Comparison of ENCODE assay signal across 18 cellular contexts in the genomic region with DNA sequence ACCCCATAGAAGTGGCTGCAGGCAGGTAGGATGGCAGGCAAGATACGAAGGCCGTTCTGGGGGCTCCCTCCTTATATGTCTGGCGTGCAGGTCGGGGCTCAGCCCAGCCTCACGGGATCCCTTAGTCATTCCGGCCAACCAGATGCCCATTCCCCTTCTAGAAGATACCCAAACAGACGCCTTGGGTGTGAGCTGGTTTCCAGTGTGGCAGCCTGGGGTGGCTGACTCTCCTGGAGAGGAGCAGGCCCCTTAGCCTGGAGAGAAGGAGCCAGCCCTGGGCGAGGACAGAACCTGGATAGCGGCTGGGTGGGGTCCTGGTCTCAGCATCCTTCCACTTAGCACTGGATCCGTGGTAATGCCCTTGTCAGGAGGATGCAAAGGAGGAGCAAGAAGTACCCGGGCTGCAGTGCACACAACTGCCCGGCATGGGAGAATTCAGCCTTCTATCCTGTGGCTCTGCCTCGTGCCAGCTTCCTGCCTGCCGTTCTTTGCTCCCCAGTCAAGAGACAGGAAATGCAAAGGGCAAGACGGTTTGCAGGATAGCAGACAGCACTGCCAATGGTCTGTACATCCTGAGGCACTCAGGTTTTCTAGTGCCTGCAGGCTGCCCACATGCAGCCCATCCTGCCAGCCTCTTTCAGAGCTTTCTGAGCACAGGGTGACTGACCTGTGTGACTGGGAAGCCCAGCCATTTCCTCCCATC. TPM values are rescaled to one million over a fixed set of nuclear protein-coding genes. Genes with fewer than 3 reads are reported as not detected.
DNase-seq lines count a peak whose midpoint lies in the region; ATAC-seq, FAIRE-seq and TF ChIP-seq lines count a peak whose summit lies in the region.
"Had no signal": no experiment of that assay in that cellular context is flagged by ENCODE, and none has a peak within 500 bp of the region (broad histone marks: within the 10 kb centered on the region; RNA-seq: fewer than 3 reads in every experiment).

No MANE protein-coding gene starts in this region.

- no peak for FAIRE-seq in H1 (lab: Jason Lieb, UNC)
- FAIRE-seq: A549, H54 had no signal

- no peak overlapping the region for H3K4ac ChIP-seq in H1 (replicated peaks; ENCODE audit: insufficient read length, low read depth, low read length)

- H4K91ac ChIP-seq in H1 (replicated peaks; ENCODE audit: insufficient read length, low read length) = no peak overlapping the region

- TF ChIP-seq CTCF in Loucy (conservative IDR thresholded peaks at IDR 0.05; ENCODE audit: low read length) = no peak
- TF ChIP-seq CTCF in H1 (IDR thresholded peaks at IDR 0.05; ENCODE audit: control extremely low read depth in 1 of 3, insufficient read depth in 1 of 3, low read depth in 1 of 3, low read length in 3 of 3) = no peak

- no peak overlapping the region for H4K5ac ChIP-seq in H1 (ENCODE audit: insufficient read length, low read depth, low read length)

- H2BK12ac ChIP-seq in H1 (ENCODE audit: low read depth, low read length) = 0 out of 2 replicates have a peak overlapping the region, but pooled peaks have one; percentile 20

- no peak for TF ChIP-seq POLR2A in H1 (IDR thresholded peaks at IDR 0.05; ENCODE audit: control extremely low read depth in 1 of 2, low read depth in 2 of 2, low read length in 2 of 2)

- no peaks in the 10 kb centered on the region for H4K20me1 ChIP-seq in Loucy (ENCODE audit: insufficient read depth, low read length, poor library complexity, severe bottlenecking)
- no peaks in the 10 kb centered on the region for H4K20me1 ChIP-seq in H1 (replicated peaks in 1 of 2; ENCODE audit: control insufficient read depth in 1 of 2, insufficient read depth in 2 of 2, low read length in 2 of 2)

- H3K27me3 ChIP-seq in Loucy (ENCODE audit: insufficient read depth, low read length, poor library complexity, severe bottlenecking) = no peaks in the 10 kb centered on the region
- H3K27me3 ChIP-seq in H1 (replicated peaks in 1 of 4; ENCODE audit: control insufficient read depth in 3 of 4, extremely low read depth in 1 of 4, insufficient read depth in 3 of 4, low read length in 3 of 4) = no peaks in the 10 kb centered on the region; a peak in 1 of 7 replicates

- H3K79me1 ChIP-seq in H1 (ENCODE audit: low read depth, low read length) = no peaks in the 10 kb centered on the region

- no peaks in the 10 kb centered on the region for H3K79me2 ChIP-seq in Loucy (ENCODE audit: insufficient read depth, low read length)
- no peaks in the 10 kb centered on the region for H3K79me2 ChIP-seq in H1 (ENCODE audit: control insufficient read depth in 1 of 2, insufficient read depth in 2 of 2, low read length in 2 of 2)

- no peak overlapping the region for H4K8ac ChIP-seq in H1 (ENCODE audit: extremely low read depth, insufficient read depth, low read length)

- no peak overlapping the region for H3K23ac ChIP-seq in H1 (ENCODE audit: insufficient read length)

- POLR2A ChIA-PET in H1 (lab: Charles Lee; ENCODE audit: partially characterized antibody) = interaction anchor here (0.6 kb wide), 1 partner anchor 56 kb away, joined by 3 read pairs; a partner anchor contains a TSS

- H3K4me3 ChIP-seq in Loucy (ENCODE audit: low read length, poor library complexity, severe bottlenecking) (peak overlapping the region; percentile 8), H1 (ENCODE audit: extremely low read depth in 1 of 4, insufficient read depth in 2 of 4, low read depth in 3 of 4, low read length in 4 of 4) (no peak overlapping the region)
- H3K4me3 ChIP-seq: A549 had no signal

- H3K4me1 Mint-ChIP-seq in activated naive CD8-positive, alpha-beta T cell treated with anti-CD3 and anti-CD28 coated beads, Interleukin-2, amount 50 U/mL, for 24 hours = peaks cover 12% of the 10 kb centered on the region
- peaks cover 10% of the 10 kb centered on the region for H3K4me1 Mint-ChIP-seq in activated naive CD8-positive, alpha-beta T cell treated with anti-CD3 and anti-CD28 coated beads for 36 hours

- no peak overlapping the region for H2BK120ac ChIP-seq in H1 (replicated peaks; ENCODE audit: low read depth, low read length)

- H2AFZ ChIP-seq in Loucy (ENCODE audit: low read length) (peak overlapping the region; percentile 9; the same call in 1 of the 2 replicates), H1 (ENCODE audit: low read length) (0 out of 2 replicates have a peak overlapping the region, but pooled peaks have one; percentile 67)

- no peak overlapping the region for H2BK15ac ChIP-seq in H1 (ENCODE audit: low read length)

- H3K9me3 ChIP-seq in Loucy (ENCODE audit: insufficient read depth, low read depth, low read length) = no peaks in the 10 kb centered on the region
- no peaks in the 10 kb centered on the region for H3K9me3 ChIP-seq in H1 (ENCODE audit: insufficient read depth in 2 of 2, low read depth in 1 of 2, low read length in 1 of 2)
- H3K9me3 ChIP-seq: A549 had no signal

- H3K36me3 Mint-ChIP-seq in activated naive CD8-positive, alpha-beta T cell treated with anti-CD3 and anti-CD28 coated beads, Interleukin-2, amount 50 U/mL, for 24 hours (ENCODE audit: low read depth) = no peaks in the 10 kb centered on the region
- H3K36me3 Mint-ChIP-seq in activated naive CD8-positive, alpha-beta T cell treated with anti-CD3 and anti-CD28 coated beads for 36 hours = no peaks in the 10 kb centered on the region

- no peak overlapping the region for H3K4me3 Mint-ChIP-seq in activated naive CD8-positive, alpha-beta T cell treated with anti-CD3 and anti-CD28 coated beads, Interleukin-2, amount 50 U/mL, for 24 hours
- H3K4me3 Mint-ChIP-seq in activated naive CD8-positive, alpha-beta T cell treated with anti-CD3 and anti-CD28 coated beads for 36 hours = no peak overlapping the region
- H3K4me3 Mint-ChIP-seq: HFFc6 had no signal

- H2BK5ac ChIP-seq in H1 (ENCODE audit: low read depth, low read length) = 0 out of 2 replicates have a peak overlapping the region, but pooled peaks have one; percentile 16

- peaks cover 32% of the 10 kb centered on the region for H3K4me1 ChIP-seq in Loucy (ENCODE audit: insufficient read depth, low read length, poor library complexity, severe bottlenecking)
- H3K4me1 ChIP-seq in H1 (replicated peaks in 1 of 4; ENCODE audit: control insufficient read depth in 3 of 4, insufficient read depth in 4 of 4, low read length in 3 of 4) = peaks cover 0 to 5% (median 2%) of the 10 kb centered on the region in 4 experiments; a peak in 2 of 7 replicates
- H3K4me1 ChIP-seq: A549 had no signal

- H3K14ac ChIP-seq in H1 (ENCODE audit: insufficient read length) = no peak overlapping the region

- H3K4me2 ChIP-seq in Loucy (ENCODE audit: low read depth, low read length, poor library complexity, severe bottlenecking) (peak overlapping the region; percentile 61), H1 (ENCODE audit: insufficient read depth in 1 of 2, low read depth in 2 of 2, low read length in 2 of 2) (no peak overlapping the region)
- H3K4me2 ChIP-seq: A549, KMS-11 had no signal

- H2AK5ac ChIP-seq in H1 (ENCODE audit: low read depth, low read length) = no peak overlapping the region

- no peak overlapping the region for H3K27ac ChIP-seq in H1 (ENCODE audit: low read depth, low read length)
- H3K27ac ChIP-seq: A549, C4-2B, KMS-11 had no signal

- no peaks in the 10 kb centered on the region for H3F3A ChIP-seq in Loucy (ENCODE audit: low read depth)

- no peaks in the 10 kb centered on the region for H3K9me3 Mint-ChIP-seq in activated naive CD8-positive, alpha-beta T cell treated with anti-CD3 and anti-CD28 coated beads, Interleukin-2, amount 50 U/mL, for 24 hours
- no peaks in the 10 kb centered on the region for H3K9me3 Mint-ChIP-seq in activated naive CD8-positive, alpha-beta T cell treated with anti-CD3 and anti-CD28 coated beads for 36 hours
- H3K9me3 Mint-ChIP-seq: HFFc6 had no signal

- CTCF ChIA-PET in H1 (lab: Charles Lee; ENCODE audit: partially characterized antibody) = interaction anchor here (1.4 to 11.0 kb wide), 4 partner anchors 19 to 198 kb away, joined by 4 to 168 read pairs (median 7); no protein-coding TSS in a partner anchor

- no peak for TF ChIP-seq EP300 in H1 (IDR thresholded peaks at IDR 0.05; ENCODE audit: borderline replicate concordance in 1 of 2, low read depth in 2 of 2, low read length in 2 of 2)

- no peak overlapping the region for H3K18ac ChIP-seq in H1 (ENCODE audit: extremely low read depth, low read length)

- WGBS in H1 (ENCODE audit: extremely low coverage in 1 of 2, insufficient coverage in 1 of 2, insufficient read length in 1 of 2, insufficient replicate concordance in 2 of 2, low coverage in 1 of 2, low lambda C conversion rate in 2 of 2, missing lambda C conversion rate in 1 of 2), 2 experiments = 83% methylated on average over 15 of the region's 15 CpGs; no CpG with 5 or more reads in 1 of the 2 experiments

- no peaks in the 10 kb centered on the region for H3K36me3 ChIP-seq in Loucy (ENCODE audit: insufficient read depth, low read length)
- no peaks in the 10 kb centered on the region for H3K36me3 ChIP-seq in H1 (ENCODE audit: control insufficient read depth in 2 of 4, insufficient read depth in 4 of 4, low read length in 3 of 4)

- H3K9me2 ChIP-seq in Loucy (replicated peaks; ENCODE audit: low read depth, low read length) = no peaks in the 10 kb centered on the region

- H3K27ac Mint-ChIP-seq in activated naive CD8-positive, alpha-beta T cell treated with anti-CD3 and anti-CD28 coated beads, Interleukin-2, amount 50 U/mL, for 24 hours = no peak overlapping the region
- H3K27ac Mint-ChIP-seq in activated naive CD8-positive, alpha-beta T cell treated with anti-CD3 and anti-CD28 coated beads for 36 hours = no peak overlapping the region
- H3K27ac Mint-ChIP-seq: HFFc6 had no signal

- no peak overlapping the region for H2BK20ac ChIP-seq in H1 (ENCODE audit: low read length)

- H3K9ac ChIP-seq in Loucy (ENCODE audit: low read depth, low read length, poor library complexity, severe bottlenecking) (peak overlapping the region; percentile 30), H1 (replicated peaks in 1 of 4; ENCODE audit: extremely low read depth in 1 of 4, low read depth in 3 of 4, low read length in 3 of 4) (no peak overlapping the region)
- H3K9ac ChIP-seq: KMS-11 had no signal

- ATAC-seq in activated naive CD8-positive, alpha-beta T cell treated with anti-CD3 and anti-CD28 coated beads, Interleukin-2, amount 50 U/mL, for 24 hours = peak; percentile 25
- no peak for ATAC-seq in GM21447 (IDR thresholded peaks at IDR 0.05; ENCODE audit: unreplicated experiment)
- ATAC-seq: A549 had no signal

- DNase-seq in activated naive CD8-positive, alpha-beta T cell treated with anti-CD3 and anti-CD28 coated beads, Interleukin-2, amount 50 U/mL, for 24 hours = no peak
- no peak for DNase-seq in activated naive CD8-positive, alpha-beta T cell treated with anti-CD3 and anti-CD28 coated beads for 36 hours
- DNase-seq in H1 (ENCODE audit: low read depth in 1 of 2, low spot score in 2 of 2) (no peak), amniotic stem cell (lab: John Stamatoyannopoulos, UW) (no peak)
- no peak for DNase-seq in activated CD8-positive, alpha-beta memory T cell treated with anti-CD3 and anti-CD28 coated beads, Interleukin-2, amount 50 U/mL, for 48 hours
- DNase-seq: DMS 273 treated with DMSO at 0.1 percent for 48 hours; HFFc6; NCI-H1105 treated with DMSO at 0.1 percent for 48 hours; NCI-H187; NCI-H345; NK-92 treated with Interleukin-12 subunit alpha and Interleukin-12 subunit beta, amount 100 ng/mL, for 24 hours; SHP77 treated with DMSO at 0.1 percent for 48 hours had no signal

- H3K23me2 ChIP-seq in H1 (ENCODE audit: low read depth, low read length) = no peaks in the 10 kb centered on the region

- no peak for TF ChIP-seq RAD21 in H1 (IDR thresholded peaks at IDR 0.05 in 1 of 2, conservative IDR thresholded peaks at IDR 0.05 in 1 of 2; ENCODE audit: low read depth in 2 of 2, low read length in 2 of 2)

- no peaks in the 10 kb centered on the region for H3K27me3 Mint-ChIP-seq in activated naive CD8-positive, alpha-beta T cell treated with anti-CD3 and anti-CD28 coated beads, Interleukin-2, amount 50 U/mL, for 24 hours
- no peaks in the 10 kb centered on the region for H3K27me3 Mint-ChIP-seq in activated naive CD8-positive, alpha-beta T cell treated with anti-CD3 and anti-CD28 coated beads for 36 hours

- H3K56ac ChIP-seq in H1 (replicated peaks; ENCODE audit: insufficient read length, low read depth, low read length) = no peak overlapping the region

RNA-seq across cellular contexts. Expression of a gene that starts 56.7 kb away (rescaled TPM):
- total RNA-seq in activated naive CD8-positive, alpha-beta T cell treated with anti-CD3 and anti-CD28 coated beads for 36 hours = under 1 TPM; 0.22 to 0.37 TPM
- total RNA-seq in H1 (2021; fragmentation: NEBNext Ultra II Directional; extraction: Animal tissue kit (Norgen Biotek cat#: 25700)) = 39.8 and 40.1 TPM in 2 replicates
- polyA plus RNA-seq in H1 (2011; rRNA removed) = 15.4 and 18.7 TPM in 2 replicates
- polyA plus RNA-seq in H1 (2011; cell fraction: cytosol; rRNA removed) = 15.3 TPM
- 11.6 TPM for polyA plus RNA-seq in H1 (2011; cell fraction: nucleus; rRNA removed)
- 19.2 to 23.0 TPM (median 21.2 TPM) in 4 replicates for polyA plus RNA-seq in H1 (2012, experiment 1 of 2)
- 6.9 TPM for polyA plus RNA-seq in H1 (2012, experiment 2 of 2)
- polyA plus RNA-seq in H1 (2013, experiment 1 of 2) = 15.1 TPM
- polyA plus RNA-seq in H1 (2013, experiment 2 of 2) = 15.0 TPM
- 14.1 and 20.0 TPM in 2 replicates for polyA minus RNA-seq in H1 (2011; rRNA and poly(A)+ RNA removed)
- 13.3 TPM for polyA minus RNA-seq in H1 (2011; cell fraction: cytosol; rRNA and poly(A)+ RNA removed)
- 8.9 TPM for polyA minus RNA-seq in H1 (2011; cell fraction: nucleus; rRNA and poly(A)+ RNA removed)

Comparison
In these comparisons a context has a peak if more than half of its experiments do, and no peak if none do; other contexts are left out.
1. RNA of a gene that starts 56.7 kb away (total RNA-seq): 39.8 to 40.1 TPM in H1; 0.22 to 0.37 TPM in activated naive CD8-positive, alpha-beta T cell treated with anti-CD3 and anti-CD28 coated beads for 36 hours; every median in the first group is over 10 times any median in the second.